10 cellular contexts compared by ENCODE assay signal in genomic region chr7:84701524-84702306, GRCh38.
DNase-seq lines count a peak whose midpoint lies in the region; ATAC-seq and TF ChIP-seq lines count a peak whose summit lies in the region.
"Had no signal": no experiment of that assay in that cellular context is flagged by ENCODE, and none has a peak within 500 bp of the region (broad histone marks: within the 10 kb centered on the region; RNA-seq: fewer than 3 reads in every experiment).

No MANE protein-coding gene starts in this region.

- H3K9ac ChIP-seq in GM23248 (peak overlapping the region; percentile 17; the same call in 1 of the 2 replicates), PC-3 (ENCODE audit: low read length) (no peak overlapping the region), trophoblast cell (ENCODE audit: low read length) (no peak overlapping the region)

- H3K23ac ChIP-seq in trophoblast cell (ENCODE audit: low read length): no peak overlapping the region

- WGBS in GM23248 (ENCODE audit: low coverage in 1 of 2, low lambda C conversion rate in 2 of 2, missing lambda C conversion rate in 2 of 2), 2 experiments: 42 to 43% methylated on average over 7 of the region's 7 CpGs
- no CpG with 5 or more reads among the region's 7 CpGs for WGBS in trophoblast cell (ENCODE audit: extremely low coverage, insufficient coverage, insufficient read length)

- peak; percentile 87 for DNase-seq in GM23248
- peak; percentile 67 for DNase-seq in PC-3
- peak; percentile 56 for DNase-seq in epithelial cell of proximal tubule (ENCODE audit: low read depth)
- DNase-seq in trophoblast cell: peak; percentile 78 to 84
- no peak for DNase-seq in medulla oblongata (ENCODE audit: extremely low spot score)
- DNase-seq in GM03348 (ENCODE audit: low spot score): no peak
- no peak for DNase-seq in GM13977 (ENCODE audit: low spot score)
- DNase-seq: activated CD4-positive, alpha-beta T cell treated with anti-CD3 and anti-CD28 coated beads, Interleukin-2, amount 10 ng/mL, durations not matched to agents 24 days and 14 days; NCI-H2227 treated with DMSO at 0.1 percent for 48 hours had no signal

- no peaks in the 10 kb centered on the region for H3K79me1 ChIP-seq in trophoblast cell (ENCODE audit: low read length)

- no peak overlapping the region for H4K12ac ChIP-seq in trophoblast cell (ENCODE audit: low read depth, low read length)

- no peak for ATAC-seq in PC-3
- no peak for ATAC-seq in GM21423 (IDR thresholded peaks at IDR 0.05; ENCODE audit: unreplicated experiment)

- no peak overlapping the region for H2BK12ac ChIP-seq in trophoblast cell (ENCODE audit: low read length)

- H3K14ac ChIP-seq in trophoblast cell (ENCODE audit: low read length): no peak overlapping the region

- H4K91ac ChIP-seq in trophoblast cell (ENCODE audit: low read depth, low read length): no peak overlapping the region

- H3K4me3 ChIP-seq in GM23248: no peak overlapping the region
- no peak overlapping the region for H3K4me3 ChIP-seq in PC-3 (ENCODE audit: low read length)
- no peak overlapping the region for H3K4me3 ChIP-seq in epithelial cell of proximal tubule (ENCODE audit: low read depth, low read length)
- no peak overlapping the region for H3K4me3 ChIP-seq in trophoblast cell (ENCODE audit: low read depth, low read length)

- H3K27ac ChIP-seq in GM23248 (peak overlapping the region; percentile 78), PC-3 (ENCODE audit: low read length) (peak overlapping the region; percentile 54), trophoblast cell (ENCODE audit: low read depth, low read length) (no peak overlapping the region)

- CTCF ChIA-PET in PC-3 (lab: Charles Lee): no interaction called here

- H3K36me3 ChIP-seq in GM23248 (ENCODE audit: low read depth): no peaks in the 10 kb centered on the region
- no peaks in the 10 kb centered on the region for H3K36me3 ChIP-seq in PC-3 (ENCODE audit: low read depth, low read length)
- H3K36me3 ChIP-seq in trophoblast cell (ENCODE audit: control insufficient read depth in 1 of 2, insufficient read depth in 2 of 2, low read length in 2 of 2): no peaks in the 10 kb centered on the region

- H3K9me3 ChIP-seq in GM23248 (ENCODE audit: low read depth) (no peaks in the 10 kb centered on the region), PC-3 (ENCODE audit: low read length) (no peaks in the 10 kb centered on the region), trophoblast cell (ENCODE audit: insufficient read depth, low read depth, low read length) (no peaks in the 10 kb centered on the region)

- H4K20me1 ChIP-seq in GM23248 (ENCODE audit: insufficient read depth) (no peaks in the 10 kb centered on the region), PC-3 (ENCODE audit: low read length) (no peaks in the 10 kb centered on the region)

- H3K4ac ChIP-seq in trophoblast cell (ENCODE audit: low read depth, low read length): no peak overlapping the region

- H3K27me3 ChIP-seq in GM23248 (replicated peaks; ENCODE audit: insufficient read depth) (no peaks in the 10 kb centered on the region), PC-3 (ENCODE audit: low read length) (no peaks in the 10 kb centered on the region), trophoblast cell (ENCODE audit: insufficient read depth, low read length) (no peaks in the 10 kb centered on the region)

- H2AFZ ChIP-seq in GM23248: peak overlapping the region; percentile 34
- H2AFZ ChIP-seq in PC-3 (ENCODE audit: low read length): no peak overlapping the region
- H2AFZ ChIP-seq in trophoblast cell (ENCODE audit: insufficient read depth, low read length, poor library complexity): no peak overlapping the region

- no peak for TF ChIP-seq CTCF in PC-3 (conservative IDR thresholded peaks at IDR 0.05; ENCODE audit: low read depth, low read length)
- TF ChIP-seq CTCF in epithelial cell of proximal tubule (conservative IDR thresholded peaks at IDR 0.05; ENCODE audit: low read depth, low read length): no peak
- no peak for TF ChIP-seq CTCF in GM13977 (IDR thresholded peaks at IDR 0.05; ENCODE audit: extremely low read depth, insufficient read depth, missing control alignments)

- no peaks in the 10 kb centered on the region for H3K79me2 ChIP-seq in GM23248 (ENCODE audit: insufficient read depth)
- no peaks in the 10 kb centered on the region for H3K79me2 ChIP-seq in PC-3 (ENCODE audit: low read length)
- H3K79me2 ChIP-seq in trophoblast cell (ENCODE audit: control insufficient read depth, insufficient read depth, low read length, poor library complexity): no peaks in the 10 kb centered on the region

- H3K9me2 ChIP-seq in GM23248 (ENCODE audit: insufficient read depth) (no peaks in the 10 kb centered on the region), PC-3 (replicated peaks; ENCODE audit: low read length) (no peaks in the 10 kb centered on the region)

- BruUV-seq in PC-3 (replicated peaks; lab: Mats Ljungman, UMichigan): no TSS peak

- H4K8ac ChIP-seq in trophoblast cell (ENCODE audit: low read depth, low read length): no peak overlapping the region

- H2BK5ac ChIP-seq in trophoblast cell (ENCODE audit: low read depth, low read length, poor library complexity): no peak overlapping the region

- H3K4me1 ChIP-seq in GM23248 (ENCODE audit: insufficient read depth) (peaks cover 48% of the 10 kb centered on the region), PC-3 (ENCODE audit: insufficient read depth, low read length) (peaks cover 18% of the 10 kb centered on the region), trophoblast cell (ENCODE audit: control insufficient read depth in 1 of 2, insufficient read depth in 2 of 2, low read length in 2 of 2) (peaks cover 0 to 4% of the 10 kb centered on the region in 2 experiments)

- in situ Hi-C loops in GM23248 (cut with MboI) (no loop called here), GM13977 (cut with MboI; ENCODE audit: low pct_unique_long_range_greater_than_20kb, low sequenced_read_pairs, unreplicated experiment) (no loop called here)

- H3K4me2 ChIP-seq in GM23248 (ENCODE audit: unreplicated experiment) (peak overlapping the region; percentile 28), PC-3 (ENCODE audit: low read length) (peak overlapping the region; percentile 24), trophoblast cell (ENCODE audit: low read length) (no peak overlapping the region)

- intact Hi-C loops in PC-3 (cut with micrococcal nuclease): no loop called here

- no peak overlapping the region for H2AK5ac ChIP-seq in trophoblast cell (ENCODE audit: low read length)

- H3F3A ChIP-seq in GM23248 (ENCODE audit: insufficient read depth): peaks cover 13% of the 10 kb centered on the region; the same call in 1 of the 2 replicates
- no peaks in the 10 kb centered on the region for H3F3A ChIP-seq in PC-3 (ENCODE audit: low read length, unreplicated experiment)

- POLR2A ChIA-PET in PC-3 (lab: Charles Lee; ENCODE audit: unreplicated experiment): no interaction called here

- no peak overlapping the region for H2BK120ac ChIP-seq in trophoblast cell (ENCODE audit: insufficient read depth, low read length, poor library complexity)

- H3K18ac ChIP-seq in trophoblast cell (ENCODE audit: low read length): no peak overlapping the region

Comparison
In these comparisons a context has a peak if more than half of its experiments do, and no peak if none do; other contexts are left out.
1. DNase-seq: peak in GM23248 (single experiment), PC-3 (single experiment), epithelial cell of proximal tubule (single experiment) and trophoblast cell (2 of 2); none in medulla oblongata (single experiment), GM03348 (single experiment) and GM13977 (single experiment).